ENCODE assay signal across 2 cellular contexts in genomic region chr12:65903680-65904403, GRCh38.
TF ChIP-seq lines count a peak whose summit lies in the region.

No MANE protein-coding gene starts in this region.

TF ChIP-seq in HCT116, 20 proteins besides CTCF, POLR2A, EP300 and RAD21:
- TF ChIP-seq SIN3A (IDR thresholded peaks at IDR 0.05; ENCODE audit: low read depth) (0 out of 2 replicates have a peak, but pooled peaks have one; percentile 13), POLR2AphosphoS5 (IDR thresholded peaks at IDR 0.05; ENCODE audit: low read depth, low read length) (peak; percentile 7), EZH2phosphoT487 (IDR thresholded peaks at IDR 0.05; ENCODE audit: borderline replicate concordance) (no peak)

TF ChIP-seq in SK-N-SH, 30 proteins besides CTCF, POLR2A, EP300 and RAD21:
- TF ChIP-seq USF1 (IDR thresholded peaks at IDR 0.05; ENCODE audit: borderline replicate concordance, low read depth) (no peak), TEAD4 (IDR thresholded peaks at IDR 0.05; ENCODE audit: borderline replicate concordance, insufficient read depth) (no peak), SIN3A (IDR thresholded peaks at IDR 0.05; ENCODE audit: borderline replicate concordance, low read depth, low read length) (no peak), GABPA (IDR thresholded peaks at IDR 0.05; ENCODE audit: low read depth) (no peak), MAX (IDR thresholded peaks at IDR 0.05; ENCODE audit: low read depth) (0 out of 2 replicates have a peak, but pooled peaks have one; percentile 16), JUND (IDR thresholded peaks at IDR 0.05) (no peak; the same call in 1 of the 2 replicates), TCF12 (IDR thresholded peaks at IDR 0.05) (peak; percentile 17; the same call in 1 of the 2 replicates), IRF3 (IDR thresholded peaks at IDR 0.05; ENCODE audit: low read depth, low read length) (no peak), SMC3 (IDR thresholded peaks at IDR 0.05; ENCODE audit: low read depth, low read length) (no peak)
TF ChIP-seq in SK-N-SH: peak in this region for 2.
